Comparison of ENCODE assay signal across 9 cellular contexts in genomic region chr2:201127128-201127521, GRCh38. TPM values are rescaled to one million over a fixed set of nuclear protein-coding genes. Genes with fewer than 3 reads are reported as not detected.
DNase-seq lines count a peak whose midpoint lies in the region; ATAC-seq and TF ChIP-seq lines count a peak whose summit lies in the region.
"Had no signal": no experiment of that assay in that cellular context is flagged by ENCODE, and none has a peak within 500 bp of the region (broad histone marks: within the 10 kb centered on the region; RNA-seq: fewer than 3 reads in every experiment).

No MANE protein-coding gene starts in this region.

- DNase-seq in GM06990 (ENCODE audit: extremely low read depth, insufficient read length) (no peak), psoas muscle (no peak), NCI-H1092 treated with DMSO at 0.1 percent for 48 hours (lab: John Stamatoyannopoulos, UW) (no peak), LoVo (ENCODE audit: low spot score) (no peak), putamen (ENCODE audit: low spot score) (no peak), NCI-H774 (lab: John Stamatoyannopoulos, UW) (no peak)
- DNase-seq: stimulated activated CD4-positive, alpha-beta T cell treated with anti-CD3 and anti-CD28 coated beads, Interleukin-12 subunit alpha, Interleukin-12 subunit beta, amount 100 ng/mL, for 4 hours had no signal

- no peaks in the 10 kb centered on the region; the same call in none of the 2 replicates for H3K36me3 ChIP-seq in GM06990 (ENCODE audit: control insufficient read depth, insufficient read depth, low read length)
- peaks cover 2 to 18% of the 10 kb centered on the region in 2 donors for H3K36me3 ChIP-seq in psoas muscle (ENCODE audit: insufficient read depth in 1 of 2, low read depth in 1 of 2)

- peak overlapping the region; percentile 60 for H3K4me3 ChIP-seq in GM06990 (replicated peaks; ENCODE audit: low read depth, low read length)
- peak overlapping the region; percentile 100 for H3K4me3 ChIP-seq in psoas muscle

- no peaks in the 10 kb centered on the region for H3K9me3 ChIP-seq in psoas muscle

- ATAC-seq in SK-N-SH treated with all-trans-retinoic acid at 6 μM for 48 hours (peak; percentile 5; the same call in 2 of the 3 replicates), esophagus mucosa (peak; percentile 30), psoas muscle (no peak)

- peaks cover 93% of the 10 kb centered on the region for H3K4me1 ChIP-seq in psoas muscle

- no peaks in the 10 kb centered on the region for H3K27me3 ChIP-seq in GM06990 (replicated peaks; ENCODE audit: control insufficient read depth, insufficient read depth, low read length)
- H3K27me3 ChIP-seq in psoas muscle (ENCODE audit: insufficient read depth in 3 of 3, low read length in 2 of 3) = no peaks in the 10 kb centered on the region

- intact Hi-C loops in psoas muscle (cut with DNase I) = no loop called here

- peak overlapping the region; percentile 100 for H3K27ac ChIP-seq in psoas muscle

- TF ChIP-seq CTCF in GM06990 (IDR thresholded peaks at IDR 0.05; ENCODE audit: insufficient read depth, low read length, poor library complexity, severe bottlenecking) = no peak
- TF ChIP-seq CTCF in psoas muscle (IDR thresholded peaks at IDR 0.05) = no peak

- WGBS in psoas muscle, 3 donors = 39 to 55% (median 40%) methylated on average over 2 of the region's 2 CpGs

TF ChIP-seq in SK-N-SH treated with all-trans-retinoic acid at 6 μM for 48 hours, 23 proteins besides CTCF, POLR2A, EP300 and RAD21:
- TF ChIP-seq ZNF8 (CRISPR knock-in tag; IDR thresholded peaks at IDR 0.05) (no peak), GLIS3 (CRISPR knock-in tag; IDR thresholded peaks at IDR 0.05) (no peak), ISL1 (CRISPR knock-in tag; IDR thresholded peaks at IDR 0.05) (no peak), CSDC2 (CRISPR knock-in tag; IDR thresholded peaks at IDR 0.05) (no peak), BACH2 (CRISPR knock-in tag; IDR thresholded peaks at IDR 0.05; ENCODE audit: borderline replicate concordance) (no peak), ARNTL (CRISPR knock-in tag; IDR thresholded peaks at IDR 0.05; ENCODE audit: borderline replicate concordance, low read depth) (no peak), ZC3H10 (CRISPR knock-in tag; IDR thresholded peaks at IDR 0.05) (no peak), ZFP3 (CRISPR knock-in tag; IDR thresholded peaks at IDR 0.05) (no peak), OSR1 (CRISPR knock-in tag; IDR thresholded peaks at IDR 0.05) (no peak), PPARA (CRISPR knock-in tag; IDR thresholded peaks at IDR 0.05; ENCODE audit: borderline replicate concordance) (no peak), TSHZ2 (CRISPR knock-in tag; IDR thresholded peaks at IDR 0.05) (no peak), ZNF70 (CRISPR knock-in tag; IDR thresholded peaks at IDR 0.05) (no peak), ESRRG (CRISPR knock-in tag; IDR thresholded peaks at IDR 0.05) (no peak), TOX (CRISPR knock-in tag; IDR thresholded peaks at IDR 0.05; ENCODE audit: borderline replicate concordance) (no peak), PATZ1 (CRISPR knock-in tag; IDR thresholded peaks at IDR 0.05; ENCODE audit: borderline replicate concordance) (no peak), ZFP30 (CRISPR knock-in tag; IDR thresholded peaks at IDR 0.05) (no peak)
- TF ChIP-seq, protein P1, sequence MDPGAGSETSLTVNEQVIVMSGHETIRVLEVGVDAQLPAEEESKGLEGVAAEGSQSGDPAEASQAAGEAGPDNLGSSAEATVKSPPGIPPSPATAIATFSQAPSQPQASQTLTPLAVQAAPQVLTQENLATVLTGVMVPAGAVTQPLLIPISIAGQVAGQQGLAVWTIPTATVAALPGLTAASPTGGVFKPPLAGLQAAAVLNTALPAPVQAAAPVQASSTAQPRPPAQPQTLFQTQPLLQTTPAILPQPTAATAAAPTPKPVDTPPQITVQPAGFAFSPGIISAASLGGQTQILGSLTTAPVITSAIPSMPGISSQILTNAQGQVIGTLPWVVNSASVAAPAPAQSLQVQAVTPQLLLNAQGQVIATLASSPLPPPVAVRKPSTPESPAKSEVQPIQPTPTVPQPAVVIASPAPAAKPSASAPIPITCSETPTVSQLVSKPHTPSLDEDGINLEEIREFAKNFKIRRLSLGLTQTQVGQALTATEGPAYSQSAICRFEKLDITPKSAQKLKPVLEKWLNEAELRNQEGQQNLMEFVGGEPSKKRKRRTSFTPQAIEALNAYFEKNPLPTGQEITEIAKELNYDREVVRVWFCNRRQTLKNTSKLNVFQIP (CRISPR knock-in tag; IDR thresholded peaks at IDR 0.05; ENCODE audit: borderline replicate concordance, low read depth) = no peak
- TF ChIP-seq, protein P2, sequence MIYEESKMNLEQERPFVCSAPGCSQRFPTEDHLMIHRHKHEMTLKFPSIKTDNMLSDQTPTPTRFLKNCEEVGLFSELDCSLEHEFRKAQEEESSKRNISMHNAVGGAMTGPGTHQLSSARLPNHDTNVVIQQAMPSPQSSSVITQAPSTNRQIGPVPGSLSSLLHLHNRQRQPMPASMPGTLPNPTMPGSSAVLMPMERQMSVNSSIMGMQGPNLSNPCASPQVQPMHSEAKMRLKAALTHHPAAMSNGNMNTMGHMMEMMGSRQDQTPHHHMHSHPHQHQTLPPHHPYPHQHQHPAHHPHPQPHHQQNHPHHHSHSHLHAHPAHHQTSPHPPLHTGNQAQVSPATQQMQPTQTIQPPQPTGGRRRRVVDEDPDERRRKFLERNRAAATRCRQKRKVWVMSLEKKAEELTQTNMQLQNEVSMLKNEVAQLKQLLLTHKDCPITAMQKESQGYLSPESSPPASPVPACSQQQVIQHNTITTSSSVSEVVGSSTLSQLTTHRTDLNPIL (CRISPR knock-in tag; IDR thresholded peaks at IDR 0.05; ENCODE audit: low read depth) = no peak
- TF ChIP-seq, protein P3, sequence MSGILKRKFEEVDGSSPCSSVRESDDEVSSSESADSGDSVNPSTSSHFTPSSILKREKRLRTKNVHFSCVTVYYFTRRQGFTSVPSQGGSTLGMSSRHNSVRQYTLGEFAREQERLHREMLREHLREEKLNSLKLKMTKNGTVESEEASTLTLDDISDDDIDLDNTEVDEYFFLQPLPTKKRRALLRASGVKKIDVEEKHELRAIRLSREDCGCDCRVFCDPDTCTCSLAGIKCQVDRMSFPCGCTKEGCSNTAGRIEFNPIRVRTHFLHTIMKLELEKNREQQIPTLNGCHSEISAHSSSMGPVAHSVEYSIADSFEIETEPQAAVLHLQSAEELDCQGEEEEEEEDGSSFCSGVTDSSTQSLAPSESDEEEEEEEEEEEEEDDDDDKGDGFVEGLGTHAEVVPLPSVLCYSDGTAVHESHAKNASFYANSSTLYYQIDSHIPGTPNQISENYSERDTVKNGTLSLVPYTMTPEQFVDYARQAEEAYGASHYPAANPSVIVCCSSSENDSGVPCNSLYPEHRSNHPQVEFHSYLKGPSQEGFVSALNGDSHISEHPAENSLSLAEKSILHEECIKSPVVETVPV (CRISPR knock-in tag; IDR thresholded peaks at IDR 0.05) = no peak

RNA-seq across cellular contexts. Expression of gene CFLAR, which starts 11.2 kb away (rescaled TPM):
- total RNA-seq in esophagus mucosa (79.0 TPM), psoas muscle (100 to 1,000 TPM; 180 to 358 (median 346) TPM)
- 100 to 1,000 TPM in 2 of 3 donors, 10 to 100 TPM in 1; 84.7 to 340 (median 239) TPM for polyA plus RNA-seq in psoas muscle

RNA-seq across cellular contexts. Expression of gene NDUFB3, which starts 55.3 kb away (rescaled TPM):
- 96.0 TPM for total RNA-seq in esophagus mucosa
- total RNA-seq in psoas muscle = 100 to 1,000 TPM; 188 to 271 (median 261) TPM
- polyA plus RNA-seq in psoas muscle = 100 to 1,000 TPM; 200 to 255 (median 202) TPM

RNA-seq across cellular contexts. Expression of gene HYCC2, which starts 55.7 kb away (rescaled TPM):
- 16.7 TPM for total RNA-seq in esophagus mucosa
- total RNA-seq in psoas muscle = 1 to 10 TPM; 7.6 to 8.6 (median 8.1) TPM
- 1 to 10 TPM; 1.7 to 5.2 (median 2.1) TPM for polyA plus RNA-seq in psoas muscle

RNA-seq across cellular contexts. Expression of gene CASP10, which starts 55.8 kb away (rescaled TPM):
- total RNA-seq in esophagus mucosa (11.2 TPM), psoas muscle (1 to 10 TPM; 2.3 to 3.8 (median 2.8) TPM)
- 1 to 10 TPM in 2 of 3 donors, under 1 TPM in 1; 0.90 to 1.3 (median 1.2) TPM for polyA plus RNA-seq in psoas muscle

Comparison
In these comparisons a context has a peak if more than half of its experiments do, and no peak if none do; other contexts are left out.
1. ATAC-seq: peak in SK-N-SH treated with all-trans-retinoic acid at 6 μM for 48 hours (single experiment) and esophagus mucosa (single experiment); none in psoas muscle (0 of 4).